8 cellular contexts compared by ENCODE assay signal in genomic region chr1:114669562-114670082, GRCh38. TPM values are rescaled to one million over a fixed set of nuclear protein-coding genes. Genes with fewer than 3 reads are reported as not detected.
A peak's percentile ranks its signal among the peaks of the same experiment; 100 is the strongest.
DNase-seq lines count a peak whose midpoint lies in the region; ATAC-seq and TF ChIP-seq lines count a peak whose summit lies in the region.

Gene DENND2C (minus strand): TSS chr1:114670049. CDS start chr1:114625984, 44,065 bp downstream.

- H3K4me3 ChIP-seq in Panc1 (ENCODE audit: low read depth in 2 of 2, low read length in 2 of 2): peak within 1 kb of the TSS; percentile 59 to 71
- H3K4me3 ChIP-seq in neuronal stem cell (ENCODE audit: low read length in 2 of 2): peak within 1 kb of the TSS; percentile 56 to 89

- H3K4ac ChIP-seq in neuronal stem cell (ENCODE audit: low read length): no peak within 1 kb of the TSS

- H3K27me3 ChIP-seq in Panc1 (ENCODE audit: control insufficient read depth, insufficient read depth, low read length) (peaks cover 2% of the 10 kb centered on the region; the same call in 1 of the 2 replicates), neuronal stem cell (ENCODE audit: control insufficient read depth in 3 of 3, insufficient read depth in 3 of 3, low read depth in 1 of 3, low read length in 3 of 3) (peaks cover 0 to 86% (median 18%) of the 10 kb centered on the region in 3 experiments)

- DNase-seq in activated CD8-positive, alpha-beta memory T cell treated with anti-CD3 and anti-CD28 coated beads for 48 hours (ENCODE audit: low read depth in 2 of 3, low spot score in 2 of 3): peak in 2 of 3 experiments; percentile 55 to 79
- no peak for DNase-seq in activated CD8-positive, alpha-beta memory T cell treated with anti-CD3 and anti-CD28 coated beads for 24 hours
- DNase-seq in Panc1 (ENCODE audit: low read depth, low spot score) (no peak), neuronal stem cell (ENCODE audit: low spot score) (no peak), GM20000 (ENCODE audit: low spot score) (no peak), superior temporal gyrus (ENCODE audit: extremely low spot score) (no peak)

- H2BK15ac ChIP-seq in neuronal stem cell (ENCODE audit: low read length): no peak within 1 kb of the TSS

- intact Hi-C loops in Panc1 (cut with micrococcal nuclease; ENCODE audit: unreplicated experiment): loop anchor here (5.0 kb wide), 1 partner anchor 322 kb away; no protein-coding TSS in a partner anchor

- no peak within 1 kb of the TSS for H2BK12ac ChIP-seq in neuronal stem cell (ENCODE audit: low read length)

- in situ Hi-C loops in Panc1 (cut with HindIII; ENCODE audit: low pct_unique_long_range_greater_than_20kb, low sequenced_read_pairs): no loop called here

- CTCF ChIA-PET in Panc1 (lab: Charles Lee): no interaction called here

- no TSS peak for BruUV-seq in Panc1 (replicated peaks; lab: Mats Ljungman, UMichigan)

- peak; percentile 52 for ATAC-seq in HG02763 (IDR thresholded peaks at IDR 0.05; ENCODE audit: unreplicated experiment)
- ATAC-seq in Panc1: peak; percentile 85
- no peak for ATAC-seq in esophagus mucosa

- H4K8ac ChIP-seq in neuronal stem cell (ENCODE audit: low read depth, low read length): no peak within 1 kb of the TSS

- H3K18ac ChIP-seq in neuronal stem cell (ENCODE audit: low read length): peak within 1 kb of the TSS; percentile 65

- H3K79me1 ChIP-seq in neuronal stem cell (ENCODE audit: low read depth, low read length): no peaks in the 10 kb centered on the region

- peak within 1 kb of the TSS; percentile 6 for H3K23ac ChIP-seq in neuronal stem cell (ENCODE audit: low read depth, low read length, poor library complexity)

- no peak within 1 kb of the TSS for H2AK5ac ChIP-seq in neuronal stem cell (ENCODE audit: low read depth, low read length)

- no peak within 1 kb of the TSS for H4K91ac ChIP-seq in neuronal stem cell (ENCODE audit: low read depth, low read length, poor library complexity)

- H3K4me1 ChIP-seq in Panc1 (ENCODE audit: control insufficient read depth, insufficient read depth, low read length) (no peaks in the 10 kb centered on the region), neuronal stem cell (ENCODE audit: control insufficient read depth in 2 of 2, insufficient read depth in 1 of 2, low read depth in 1 of 2, low read length in 2 of 2) (peaks cover 0 to 4% of the 10 kb centered on the region in 2 donors)

- peak within 1 kb of the TSS; percentile 94 for H3K4me2 ChIP-seq in neuronal stem cell (ENCODE audit: insufficient read depth, low read length, poor library complexity, severe bottlenecking)

- no peak within 1 kb of the TSS for H2BK120ac ChIP-seq in neuronal stem cell (ENCODE audit: low read depth, low read length)

- TF ChIP-seq CTCF in Panc1 (IDR thresholded peaks at IDR 0.05): peak; percentile 15; the same call in 1 of the 2 replicates
- TF ChIP-seq CTCF in GM20000 (IDR thresholded peaks at IDR 0.05; ENCODE audit: extremely low read depth, missing control alignments): no peak

- POLR2A ChIA-PET in Panc1 (lab: Charles Lee): interaction anchor here (0.5 to 0.6 kb wide), 2 partner anchors 36 to 725 kb away, joined by 3 to 5 read pairs; no protein-coding TSS in a partner anchor

- WGBS in neuronal stem cell (ENCODE audit: extremely low coverage in 2 of 2, insufficient read length in 2 of 2, insufficient replicate concordance in 1 of 2), 2 donors: no CpG with 5 or more reads among the region's 50 CpGs

- H2BK5ac ChIP-seq in neuronal stem cell (ENCODE audit: low read length): no peak within 1 kb of the TSS

- H3K9ac ChIP-seq in neuronal stem cell (ENCODE audit: low read depth, low read length, poor library complexity): peak within 1 kb of the TSS; percentile 80

- no peaks in the 10 kb centered on the region for H3K9me3 ChIP-seq in Panc1 (ENCODE audit: control insufficient read depth, insufficient read depth, low read depth, low read length)
- H3K9me3 ChIP-seq in neuronal stem cell (replicated peaks in 1 of 2; ENCODE audit: control insufficient read depth in 2 of 2, insufficient read depth in 1 of 2, low read depth in 1 of 2, low read length in 2 of 2): no peaks in the 10 kb centered on the region

- peak within 1 kb of the TSS; percentile 98 for H2AFZ ChIP-seq in neuronal stem cell (ENCODE audit: low read length)

- H3K27ac ChIP-seq in Panc1 (ENCODE audit: low read length) (no peak within 1 kb of the TSS; the same call in 1 of the 2 replicates), neuronal stem cell (replicated peaks; ENCODE audit: low read length) (no peak within 1 kb of the TSS)

- H3K14ac ChIP-seq in neuronal stem cell (ENCODE audit: low read length): no peak within 1 kb of the TSS

- H3K36me3 ChIP-seq in Panc1 (ENCODE audit: control insufficient read depth, insufficient read depth, low read length): no peaks in the 10 kb centered on the region; the same call in 1 of the 2 replicates
- H3K36me3 ChIP-seq in neuronal stem cell (replicated peaks in 1 of 2; ENCODE audit: control insufficient read depth in 2 of 2, insufficient read depth in 2 of 2, low read length in 2 of 2): no peaks in the 10 kb centered on the region

RNA-seq across cellular contexts. Expression of gene DENND2C, which starts in this region (rescaled TPM):
- total RNA-seq in Panc1 (2021; ENCODE audit: unreplicated experiment) (1.1 TPM), esophagus mucosa (41.4 TPM)
- 0.24 TPM for polyA plus RNA-seq in Panc1 (2012; ENCODE audit: insufficient read length)
- polyA plus RNA-seq in neuronal stem cell (2013, experiment 1 of 2): 0.08 TPM
- polyA plus RNA-seq in neuronal stem cell (2013, experiment 2 of 2): 0.12 TPM

Comparison
In these comparisons a context has a peak if more than half of its experiments do, and no peak if none do; other contexts are left out.
1. RNA of gene DENND2C (total RNA-seq): 41.4 TPM in esophagus mucosa (single experiment); 1.1 TPM in Panc1 (single experiment); every median in the first group is over 10 times any median in the second.
2. DNase-seq: peak in activated CD8-positive, alpha-beta memory T cell treated with anti-CD3 and anti-CD28 coated beads for 48 hours (2 of 3); none in activated CD8-positive, alpha-beta memory T cell treated with anti-CD3 and anti-CD28 coated beads for 24 hours (single experiment), Panc1 (single experiment), neuronal stem cell (single experiment), GM20000 (single experiment) and superior temporal gyrus (single experiment).